In the genomic region with DNA sequence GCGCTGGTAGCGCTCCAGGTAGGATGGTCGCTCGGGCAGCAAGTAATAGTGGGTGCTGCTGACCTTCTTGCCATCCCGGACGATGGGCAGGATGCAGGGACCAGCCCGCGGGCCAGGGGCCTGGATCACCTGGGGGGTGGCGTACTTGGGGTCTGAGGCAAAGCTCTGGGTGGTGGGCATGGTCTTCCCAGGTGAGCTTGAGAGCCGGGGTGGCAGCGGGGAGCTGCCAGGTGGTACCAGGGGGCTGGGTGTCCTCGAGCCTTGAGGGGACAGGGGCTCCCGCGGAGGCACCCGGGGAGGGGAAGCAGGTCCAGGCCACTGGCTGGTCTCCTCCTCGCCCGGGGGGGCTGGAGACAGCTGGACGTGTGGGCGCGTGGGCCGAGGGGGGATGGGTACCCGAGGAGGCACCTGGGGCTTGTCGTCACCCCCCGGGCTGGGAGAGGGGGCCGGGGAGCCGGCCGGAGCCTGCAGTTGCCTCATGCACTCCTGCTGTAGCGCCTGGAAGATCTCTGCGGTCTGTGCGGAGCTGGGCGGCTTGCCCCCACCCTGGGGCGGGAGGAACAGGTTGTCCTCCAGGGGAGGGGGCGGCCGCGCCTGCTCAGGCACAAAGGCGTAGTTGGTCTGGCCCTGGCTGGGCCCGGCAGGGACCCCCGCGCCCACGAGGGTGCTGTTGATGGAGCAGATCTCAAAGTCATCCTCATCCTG, we compare ENCODE assay signal across 24 cellular contexts. TPM values are rescaled to one million over a fixed set of nuclear protein-coding genes. Genes with fewer than 3 reads are reported as not detected.
"Had no signal": no experiment of that assay in that cellular context is flagged by ENCODE, and none has a peak within 500 bp of the region (broad histone marks: within the 10 kb centered on the region; RNA-seq: fewer than 3 reads in every experiment).

No MANE protein-coding gene starts in this region.

- H3K9me3 ChIP-seq: colonic mucosa, esophagus muscularis mucosa, tibial nerve, uterus had no signal

- H3K36me3 Mint-ChIP-seq: activated naive CD4-positive, alpha-beta T cell treated with anti-CD3 and anti-CD28 coated beads, Interleukin-2, amount 50 U/mL, for 72 hours had no signal

- H3K36me3 ChIP-seq: colonic mucosa, uterus had no signal

- H3K27me3 ChIP-seq: colonic mucosa, dorsolateral prefrontal cortex, esophagus muscularis mucosa, tibial nerve, uterus had no signal

- H3K27ac ChIP-seq: colonic mucosa, esophagus muscularis mucosa, tibial nerve, uterus had no signal

- H3K4me3 Mint-ChIP-seq: activated T-helper 17 cell treated with anti-CD3 and anti-CD28 coated beads, Interleukin-2, amount 50 U/mL, for 72 hours; central memory CD8-positive, alpha-beta T cell; effector memory CD8-positive, alpha-beta T cell; memory B cell; stimulated activated naive CD8-positive, alpha-beta T cell treated with anti-CD3 and anti-CD28 coated beads, Interleukin-15, Interleukin-2, amounts not matched to agents 100 ng/mL and 50 ng/mL, for 24 hours had no signal

- H3K4me3 ChIP-seq: colonic mucosa, dorsolateral prefrontal cortex, esophagus muscularis mucosa, smooth muscle cell, tibial nerve, uterus had no signal

- H3K27me3 Mint-ChIP-seq: activated T-helper 17 cell treated with anti-CD3 and anti-CD28 coated beads, Interleukin-2, amount 50 U/mL, for 72 hours; central memory CD8-positive, alpha-beta T cell; effector memory CD8-positive, alpha-beta T cell; memory B cell; stimulated activated naive CD8-positive, alpha-beta T cell treated with anti-CD3 and anti-CD28 coated beads, Interleukin-15, Interleukin-2, amounts not matched to agents 100 ng/mL and 50 ng/mL, for 24 hours had no signal

- H3K9me3 Mint-ChIP-seq: activated naive CD4-positive, alpha-beta T cell treated with anti-CD3 and anti-CD28 coated beads, Interleukin-2, amount 50 U/mL, for 72 hours; activated T-helper 17 cell treated with anti-CD3 and anti-CD28 coated beads, Interleukin-2, amount 50 U/mL, for 72 hours; central memory CD8-positive, alpha-beta T cell; effector memory CD8-positive, alpha-beta T cell; memory B cell; stimulated activated naive CD8-positive, alpha-beta T cell treated with anti-CD3 and anti-CD28 coated beads, Interleukin-15, Interleukin-2, amounts not matched to agents 100 ng/mL and 50 ng/mL, for 24 hours had no signal

- H3K27ac Mint-ChIP-seq: activated naive CD4-positive, alpha-beta T cell treated with anti-CD3 and anti-CD28 coated beads, Interleukin-2, amount 50 U/mL, for 72 hours; activated T-helper 17 cell treated with anti-CD3 and anti-CD28 coated beads, Interleukin-2, amount 50 U/mL, for 72 hours; effector memory CD8-positive, alpha-beta T cell; memory B cell; stimulated activated naive CD8-positive, alpha-beta T cell treated with anti-CD3 and anti-CD28 coated beads, Interleukin-15, Interleukin-2, amounts not matched to agents 100 ng/mL and 50 ng/mL, for 24 hours had no signal

- H3K4me1 Mint-ChIP-seq: activated T-helper 17 cell treated with anti-CD3 and anti-CD28 coated beads, Interleukin-2, amount 50 U/mL, for 72 hours; central memory CD8-positive, alpha-beta T cell had no signal

- H3K4me2 ChIP-seq: smooth muscle cell had no signal

- H3K4me1 ChIP-seq: colonic mucosa, uterus had no signal

- ATAC-seq: activated naive CD4-positive, alpha-beta T cell treated with anti-CD3 and anti-CD28 coated beads, Interleukin-2, amount 50 U/mL, for 72 hours; activated T-helper 17 cell treated with anti-CD3 and anti-CD28 coated beads, Interleukin-2, amount 50 U/mL, for 72 hours; effector memory CD8-positive, alpha-beta T cell; sciatic nerve had no signal

- DNase-seq: activated CD4-positive, alpha-beta T cell treated with anti-CD3 and anti-CD28 coated beads for 1 hour; activated CD4-positive, alpha-beta T cell treated with anti-CD3 and anti-CD28 coated beads, Interleukin-2, amount 50 U/mL, for 1 hour; activated T-cell treated with anti-CD3 and anti-CD28 coated beads, Interleukin-2, amount 50 U/mL, for 1 hour; colonic mucosa; dorsolateral prefrontal cortex; effector memory CD8-positive, alpha-beta T cell; glutamatergic neuron; hippocampal formation; stimulated activated CD4-positive, alpha-beta T cell treated with anti-CD3 and anti-CD28 coated beads, Interleukin-4, amount 100 ng/mL, for 1 hour; T-helper 1 cell; uterus had no signal

RNA-seq across cellular contexts. Expression of a gene that starts 56.1 kb away (rescaled TPM):
- total RNA-seq: liver, myocyte, posterior vena cava, smooth muscle cell, tibial nerve had no signal
- polyA plus RNA-seq: liver, neural cell, smooth muscle cell had no signal
